2 cellular contexts compared by ENCODE assay signal in the genomic region with DNA sequence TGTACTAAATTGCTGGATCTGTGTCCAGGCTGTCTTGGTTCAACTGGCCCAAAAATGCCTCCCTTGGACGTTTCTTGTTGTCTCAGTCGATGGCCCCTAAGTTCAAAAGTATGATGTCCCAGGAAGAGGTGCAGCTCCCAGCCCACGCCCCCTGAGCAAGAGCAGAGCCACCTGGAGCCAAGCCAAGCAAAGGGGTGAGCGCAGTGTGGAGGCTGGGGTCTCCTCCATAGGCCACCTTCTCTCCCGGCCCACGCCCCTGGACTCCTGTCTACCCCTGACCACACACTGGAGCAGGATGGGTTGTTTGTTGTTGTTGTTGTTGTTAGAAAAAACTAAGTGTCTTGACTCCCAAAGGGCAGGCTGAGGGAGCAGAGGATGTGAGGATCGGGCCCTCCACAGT.
TF ChIP-seq lines count a peak whose summit lies in the region.

No MANE protein-coding gene starts in this region.

TF ChIP-seq in liver, 16 proteins besides CTCF, POLR2A, EP300 and RAD21:
- TF ChIP-seq SP1 (IDR thresholded peaks at IDR 0.05) = no peak
- no peak for TF ChIP-seq NR2F2 (IDR thresholded peaks at IDR 0.05)
- TF ChIP-seq, protein P1, sequence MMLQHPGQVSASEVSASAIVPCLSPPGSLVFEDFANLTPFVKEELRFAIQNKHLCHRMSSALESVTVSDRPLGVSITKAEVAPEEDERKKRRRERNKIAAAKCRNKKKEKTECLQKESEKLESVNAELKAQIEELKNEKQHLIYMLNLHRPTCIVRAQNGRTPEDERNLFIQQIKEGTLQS (IDR thresholded peaks at IDR 0.05) = no peak
- TF ChIP-seq, protein P2, sequence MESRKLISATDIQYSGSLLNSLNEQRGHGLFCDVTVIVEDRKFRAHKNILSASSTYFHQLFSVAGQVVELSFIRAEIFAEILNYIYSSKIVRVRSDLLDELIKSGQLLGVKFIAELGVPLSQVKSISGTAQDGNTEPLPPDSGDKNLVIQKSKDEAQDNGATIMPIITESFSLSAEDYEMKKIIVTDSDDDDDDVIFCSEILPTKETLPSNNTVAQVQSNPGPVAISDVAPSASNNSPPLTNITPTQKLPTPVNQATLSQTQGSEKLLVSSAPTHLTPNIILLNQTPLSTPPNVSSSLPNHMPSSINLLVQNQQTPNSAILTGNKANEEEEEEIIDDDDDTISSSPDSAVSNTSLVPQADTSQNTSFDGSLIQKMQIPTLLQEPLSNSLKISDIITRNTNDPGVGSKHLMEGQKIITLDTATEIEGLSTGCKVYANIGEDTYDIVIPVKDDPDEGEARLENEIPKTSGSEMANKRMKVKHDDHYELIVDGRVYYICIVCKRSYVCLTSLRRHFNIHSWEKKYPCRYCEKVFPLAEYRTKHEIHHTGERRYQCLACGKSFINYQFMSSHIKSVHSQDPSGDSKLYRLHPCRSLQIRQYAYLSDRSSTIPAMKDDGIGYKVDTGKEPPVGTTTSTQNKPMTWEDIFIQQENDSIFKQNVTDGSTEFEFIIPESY (IDR thresholded peaks at IDR 0.05) = no peak
- TF ChIP-seq RXRA (IDR thresholded peaks at IDR 0.05) = no peak
- no peak for TF ChIP-seq EGR1 (IDR thresholded peaks at IDR 0.05; ENCODE audit: low read depth in 2 of 2)
- no peak for TF ChIP-seq GABPA (IDR thresholded peaks at IDR 0.05 in 1 of 2, conservative IDR thresholded peaks at IDR 0.05 in 1 of 2)
- no peak for TF ChIP-seq YY1 (IDR thresholded peaks at IDR 0.05)
- no peak for TF ChIP-seq FOXA2 (IDR thresholded peaks at IDR 0.05)
- no peak for TF ChIP-seq FOXA1 (IDR thresholded peaks at IDR 0.05)
- TF ChIP-seq JUND (IDR thresholded peaks at IDR 0.05) = no peak
- TF ChIP-seq TAF1 (conservative IDR thresholded peaks at IDR 0.05) = no peak
- TF ChIP-seq, protein P3, sequence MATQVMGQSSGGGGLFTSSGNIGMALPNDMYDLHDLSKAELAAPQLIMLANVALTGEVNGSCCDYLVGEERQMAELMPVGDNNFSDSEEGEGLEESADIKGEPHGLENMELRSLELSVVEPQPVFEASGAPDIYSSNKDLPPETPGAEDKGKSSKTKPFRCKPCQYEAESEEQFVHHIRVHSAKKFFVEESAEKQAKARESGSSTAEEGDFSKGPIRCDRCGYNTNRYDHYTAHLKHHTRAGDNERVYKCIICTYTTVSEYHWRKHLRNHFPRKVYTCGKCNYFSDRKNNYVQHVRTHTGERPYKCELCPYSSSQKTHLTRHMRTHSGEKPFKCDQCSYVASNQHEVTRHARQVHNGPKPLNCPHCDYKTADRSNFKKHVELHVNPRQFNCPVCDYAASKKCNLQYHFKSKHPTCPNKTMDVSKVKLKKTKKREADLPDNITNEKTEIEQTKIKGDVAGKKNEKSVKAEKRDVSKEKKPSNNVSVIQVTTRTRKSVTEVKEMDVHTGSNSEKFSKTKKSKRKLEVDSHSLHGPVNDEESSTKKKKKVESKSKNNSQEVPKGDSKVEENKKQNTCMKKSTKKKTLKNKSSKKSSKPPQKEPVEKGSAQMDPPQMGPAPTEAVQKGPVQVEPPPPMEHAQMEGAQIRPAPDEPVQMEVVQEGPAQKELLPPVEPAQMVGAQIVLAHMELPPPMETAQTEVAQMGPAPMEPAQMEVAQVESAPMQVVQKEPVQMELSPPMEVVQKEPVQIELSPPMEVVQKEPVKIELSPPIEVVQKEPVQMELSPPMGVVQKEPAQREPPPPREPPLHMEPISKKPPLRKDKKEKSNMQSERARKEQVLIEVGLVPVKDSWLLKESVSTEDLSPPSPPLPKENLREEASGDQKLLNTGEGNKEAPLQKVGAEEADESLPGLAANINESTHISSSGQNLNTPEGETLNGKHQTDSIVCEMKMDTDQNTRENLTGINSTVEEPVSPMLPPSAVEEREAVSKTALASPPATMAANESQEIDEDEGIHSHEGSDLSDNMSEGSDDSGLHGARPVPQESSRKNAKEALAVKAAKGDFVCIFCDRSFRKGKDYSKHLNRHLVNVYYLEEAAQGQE (IDR thresholded peaks at IDR 0.05) = no peak
- TF ChIP-seq HNF4A (conservative IDR thresholded peaks at IDR 0.05) = no peak
- TF ChIP-seq, protein P4, sequence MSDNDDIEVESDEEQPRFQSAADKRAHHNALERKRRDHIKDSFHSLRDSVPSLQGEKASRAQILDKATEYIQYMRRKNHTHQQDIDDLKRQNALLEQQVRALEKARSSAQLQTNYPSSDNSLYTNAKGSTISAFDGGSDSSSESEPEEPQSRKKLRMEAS (IDR thresholded peaks at IDR 0.05) = no peak
- no peak for TF ChIP-seq HNF4G (IDR thresholded peaks at IDR 0.05)

TF ChIP-seq in HepG2, 621 proteins besides CTCF, POLR2A, EP300 and RAD21:
- TF ChIP-seq KLF6 (CRISPR knock-in tag; IDR thresholded peaks at IDR 0.05) = no peak
